Comparison of ENCODE assay signal across 25 cellular contexts in genomic region chr4:20711335-20711734, GRCh38.
"Had no signal": no experiment of that assay in that cellular context is flagged by ENCODE, and none has a peak within 500 bp of the region (broad histone marks: within the 10 kb centered on the region; RNA-seq: fewer than 3 reads in every experiment).

No MANE protein-coding gene starts in this region.

- H3K4me3 ChIP-seq: neural progenitor cell, ovary, psoas muscle, right lobe of liver, sigmoid colon, stomach, thoracic aorta, thyroid gland, tibial nerve, upper lobe of left lung, vagina had no signal

- H3K36me3 ChIP-seq: ovary had no signal

- H3K4me1 ChIP-seq: neural progenitor cell, parathyroid adenoma, psoas muscle, right lobe of liver, sigmoid colon, stomach, thyroid gland, tibial nerve, upper lobe of left lung, vagina had no signal

- H3K9me3 ChIP-seq: ovary, psoas muscle, sigmoid colon, stomach, thoracic aorta, thyroid gland, upper lobe of left lung, vagina had no signal

- H3K27me3 ChIP-seq: neural progenitor cell, ovary, right lobe of liver, sigmoid colon, stomach, thyroid gland, tibial nerve, upper lobe of left lung, vagina had no signal

- ATAC-seq: natural killer cell; psoas muscle; right cardiac atrium; right lobe of liver; stimulated activated effector memory CD8-positive, alpha-beta T cell treated with anti-CD3 and anti-CD28 coated beads, Interleukin-12 subunit alpha, Interleukin-12 subunit beta, amount 100 ng/mL, for 72 hours; stimulated activated naive B cell treated with anti-CD40 and anti-IgM and Interleukin-4, amounts not matched to agents 10 μg/mL and 1 μg/mL and 100 μg/mL, for 72 hours had no signal

- DNase-seq: natural killer cell; occipital lobe; ovary; posterior cingulate gyrus; psoas muscle; right cardiac atrium; right lobe of liver; sigmoid colon; small intestine; stimulated activated CD4-positive, alpha-beta T cell treated with anti-CD3 and anti-CD28 coated beads, Interleukin-15, amount 100 ng/mL, for 24 hours; stimulated activated CD4-positive, alpha-beta T cell treated with anti-CD3 and anti-CD28 coated beads, Interleukin-2, amount 100 ng/mL, for 24 hours; stimulated activated CD4-positive, alpha-beta T cell treated with anti-CD3 and anti-CD28 coated beads, Interleukin-2, amount 100 ng/mL, for 48 hours; stimulated activated CD4-positive, alpha-beta T cell treated with anti-CD3 and anti-CD28 coated beads, Interleukin-4, amount 100 ng/mL, for 24 hours; stimulated activated naive B cell treated with anti-CD40 and anti-IgM and Interleukin-4, amounts not matched to agents 10 μg/mL and 1 μg/mL and 100 μg/mL, for 72 hours; stimulated activated naive CD4-positive, alpha-beta T cell treated with Interleukin-2 at 50 U/mL for 16 hours; stomach; thyroid gland; trophoblast cell; upper lobe of left lung had no signal
